In genomic region chr6:50707191-50707590, GRCh38 we compare ENCODE assay signal across 1 cellular context.
A peak's percentile ranks its signal among the peaks of the same experiment; 100 is the strongest.
TF ChIP-seq lines count a peak whose summit lies in the region.

No MANE protein-coding gene starts in this region.

TF ChIP-seq in H1, 55 proteins besides CTCF, POLR2A, EP300 and RAD21:
- TF ChIP-seq CEBPB (IDR thresholded peaks at IDR 0.05; ENCODE audit: low read depth, low read length) (no peak), YY1 (IDR thresholded peaks at IDR 0.05; ENCODE audit: low read depth, low read length) (no peak), EZH2 (IDR thresholded peaks at IDR 0.05; ENCODE audit: low read depth, low read length, severe bottlenecking) (peak; percentile 57), SRF (IDR thresholded peaks at IDR 0.05; ENCODE audit: low read depth, low read length) (no peak), SP4 (IDR thresholded peaks at IDR 0.05; ENCODE audit: low read length) (no peak), SUZ12 (IDR thresholded peaks at IDR 0.05; ENCODE audit: low read length) (peak; percentile 39), NRF1 (IDR thresholded peaks at IDR 0.05; ENCODE audit: low read depth, low read length) (no peak), POU5F1 (IDR thresholded peaks at IDR 0.05; ENCODE audit: low read depth, low read length) (no peak), HDAC6 (IDR thresholded peaks at IDR 0.05; ENCODE audit: low read depth, low read length) (no peak), CBX8 (IDR thresholded peaks at IDR 0.05; ENCODE audit: borderline replicate concordance, low read depth, low read length) (0 out of 2 replicates have a peak, but pooled peaks have one; percentile 63), CHD7 (IDR thresholded peaks at IDR 0.05; ENCODE audit: insufficient replicate concordance, low read length) (no peak), BACH1 (IDR thresholded peaks at IDR 0.05; ENCODE audit: low read length) (no peak)
